ENCODE assay signal across 8 cellular contexts in the genomic region with DNA sequence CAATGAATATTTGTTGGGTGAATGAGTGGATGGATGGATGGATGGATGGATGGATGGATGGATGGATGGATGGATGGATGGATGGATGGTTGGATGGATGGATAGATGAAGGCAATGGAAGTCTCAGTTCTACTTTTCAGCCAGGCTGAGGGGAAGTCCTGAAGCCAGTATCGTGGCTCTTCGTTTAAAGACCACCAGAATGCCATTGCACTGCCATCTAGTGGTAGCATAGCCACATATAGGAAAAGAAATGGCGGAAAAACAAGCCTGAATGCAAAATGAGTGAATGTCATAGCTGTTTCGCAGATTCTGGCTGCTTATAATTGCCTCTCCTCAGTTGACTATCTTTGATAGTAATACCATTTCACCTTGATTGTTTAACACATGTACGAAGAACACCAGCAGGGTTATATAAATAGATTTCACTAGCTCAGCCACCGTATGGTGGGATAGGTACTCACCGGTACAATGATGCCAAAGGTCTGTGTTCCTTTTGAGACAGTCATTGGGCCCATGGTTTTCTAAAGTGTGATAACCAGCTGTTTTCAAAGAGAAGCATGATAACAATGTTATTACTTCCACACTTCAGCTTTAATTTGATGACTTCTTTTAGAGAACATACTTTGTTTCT.
A peak's percentile ranks its signal among the peaks of the same experiment; 100 is the strongest.
DNase-seq lines count a peak whose midpoint lies in the region; ATAC-seq and TF ChIP-seq lines count a peak whose summit lies in the region.

No MANE protein-coding gene starts in this region.

- no peaks in the 10 kb centered on the region for H3K27me3 ChIP-seq in testis

- POLR2A ChIA-PET in activated B cell treated with CpG ODN at 0.5 μM for 24 hours (lab: Charles Lee) = no interaction called here

- peak; percentile 59 for DNase-seq in AG08396 (ENCODE audit: low spot score)
- peak; percentile 70 for DNase-seq in NCI-H2227 (lab: John Stamatoyannopoulos, UW; ENCODE audit: unreplicated experiment)
- DNase-seq in activated B cell treated with CpG ODN at 0.5 μM for 24 hours = no peak
- DNase-seq in effector memory CD8-positive, alpha-beta T cell = peak; percentile 37 to 45 (median 39)
- peak in 1 of 2 experiments; percentile 44 for DNase-seq in mesothelial cell of epicardium (ENCODE audit: low spot score in 2 of 2, unreplicated experiment in 2 of 2)
- DNase-seq in testis = peak; percentile 77

- no peaks in the 10 kb centered on the region for H3K4me1 Mint-ChIP-seq in activated B cell treated with CpG ODN at 0.5 μM for 24 hours
- H3K4me1 Mint-ChIP-seq in effector memory CD8-positive, alpha-beta T cell (ENCODE audit: low read depth in 2 of 2) = peaks cover 0 to 4% of the 10 kb centered on the region in 2 donors
- no peaks in the 10 kb centered on the region for H3K4me1 Mint-ChIP-seq in mesothelial cell of epicardium

- H3K9me3 Mint-ChIP-seq in activated B cell treated with CpG ODN at 0.5 μM for 24 hours (no peaks in the 10 kb centered on the region), mesothelial cell of epicardium (no peaks in the 10 kb centered on the region)
- H3K9me3 Mint-ChIP-seq in effector memory CD8-positive, alpha-beta T cell = no peaks in the 10 kb centered on the region

- WGBS in testis, 2 donors = 22 to 29% methylated on average over 7 of the region's 7 CpGs

- no peaks in the 10 kb centered on the region for H3K9me3 ChIP-seq in testis

- TF ChIP-seq POLR2A in GM18505 (IDR thresholded peaks at IDR 0.05; ENCODE audit: borderline replicate concordance, extremely low read depth, insufficient read depth, insufficient read length) (no peak), testis (IDR thresholded peaks at IDR 0.05) (no peak)

- no peak overlapping the region for H3K27ac ChIP-seq in testis

- H3K27ac Mint-ChIP-seq in activated B cell treated with CpG ODN at 0.5 μM for 24 hours (no peak overlapping the region), mesothelial cell of epicardium (no peak overlapping the region)
- no peak overlapping the region for H3K27ac Mint-ChIP-seq in effector memory CD8-positive, alpha-beta T cell

- peak; percentile 92 for ATAC-seq in GM18505 (IDR thresholded peaks at IDR 0.05; ENCODE audit: unreplicated experiment)
- peak; percentile 78 for ATAC-seq in HG03135 (IDR thresholded peaks at IDR 0.05; ENCODE audit: unreplicated experiment)
- peak; percentile 57 for ATAC-seq in activated B cell treated with CpG ODN at 0.5 μM for 24 hours (ENCODE audit: low read depth)
- ATAC-seq in effector memory CD8-positive, alpha-beta T cell (replicated peaks) = peak; percentile 75

- CTCF ChIA-PET in activated B cell treated with CpG ODN at 0.5 μM for 24 hours (lab: Charles Lee) = interaction anchor here (0.6 to 1.9 kb wide), 12 partner anchors 8 to 213 kb away, joined by 3 to 7 read pairs (median 4); no protein-coding TSS in a partner anchor

- no peaks in the 10 kb centered on the region for H3K27me3 Mint-ChIP-seq in activated B cell treated with CpG ODN at 0.5 μM for 24 hours
- H3K27me3 Mint-ChIP-seq in effector memory CD8-positive, alpha-beta T cell = no peaks in the 10 kb centered on the region
- H3K27me3 Mint-ChIP-seq in mesothelial cell of epicardium (ENCODE audit: low read depth) = peaks cover 3% of the 10 kb centered on the region

- H3K36me3 ChIP-seq in testis (ENCODE audit: low read depth, missing control alignments) = no peaks in the 10 kb centered on the region

- no peaks in the 10 kb centered on the region for H3K4me1 ChIP-seq in testis

- no peak overlapping the region for H3K4me3 Mint-ChIP-seq in activated B cell treated with CpG ODN at 0.5 μM for 24 hours
- H3K4me3 Mint-ChIP-seq in effector memory CD8-positive, alpha-beta T cell = no peak overlapping the region
- H3K4me3 Mint-ChIP-seq in mesothelial cell of epicardium = no peak overlapping the region

- no peak overlapping the region for H3K4me3 ChIP-seq in testis

- H3K36me3 Mint-ChIP-seq in activated B cell treated with CpG ODN at 0.5 μM for 24 hours (ENCODE audit: low read depth) = no peaks in the 10 kb centered on the region
- H3K36me3 Mint-ChIP-seq in effector memory CD8-positive, alpha-beta T cell (ENCODE audit: insufficient read depth) = no peaks in the 10 kb centered on the region
- H3K36me3 Mint-ChIP-seq in mesothelial cell of epicardium = no peaks in the 10 kb centered on the region

- TF ChIP-seq CTCF in activated B cell treated with CpG ODN at 0.5 μM for 24 hours (IDR thresholded peaks at IDR 0.05) = no peak
- TF ChIP-seq CTCF in mesothelial cell of epicardium (IDR thresholded peaks at IDR 0.05; ENCODE audit: unreplicated experiment) = peak; percentile 62
- TF ChIP-seq CTCF in testis (IDR thresholded peaks at IDR 0.05) = peak in 2 of 3 experiments; percentile 71 to 74

- intact Hi-C loops in activated B cell treated with CpG ODN at 0.5 μM for 24 hours (cut with micrococcal nuclease) (no loop called here), testis (cut with DNase I; ENCODE audit: low total_unique reads) (loop anchor here (10.0 kb wide), 1 partner anchor 195 kb away; no protein-coding TSS in a partner anchor)
